ENCODE assay signal across 1 cellular context in the genomic region with DNA sequence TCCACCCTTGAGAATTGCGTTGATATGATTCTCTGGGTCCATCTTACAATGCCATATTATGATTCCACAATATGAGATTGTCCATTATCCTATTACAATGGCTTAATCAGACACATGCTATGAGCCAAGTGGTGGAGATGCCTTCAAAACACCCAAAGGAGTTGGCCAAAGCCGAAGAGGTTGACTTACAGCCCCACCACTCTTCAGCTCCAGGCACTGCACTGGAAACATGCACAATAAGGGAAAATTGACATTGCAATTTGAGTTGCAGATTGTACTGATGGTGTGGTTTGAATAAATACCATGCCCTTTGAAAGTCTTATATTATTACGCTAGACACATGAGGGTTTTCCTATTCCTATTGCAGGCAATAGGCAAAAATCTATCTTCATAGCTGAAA.
TF ChIP-seq lines count a peak whose summit lies in the region.

No MANE protein-coding gene starts in this region.

TF ChIP-seq in H1, 55 proteins besides CTCF, POLR2A, EP300 and RAD21:
- no peak for TF ChIP-seq SIX5 (IDR thresholded peaks at IDR 0.05; ENCODE audit: low read depth, low read length)
- TF ChIP-seq CHD2 (IDR thresholded peaks at IDR 0.05; ENCODE audit: low read length) = no peak
- TF ChIP-seq TCF12 (IDR thresholded peaks at IDR 0.05; ENCODE audit: low read depth, low read length) = no peak
- no peak for TF ChIP-seq KDM1A (IDR thresholded peaks at IDR 0.05; ENCODE audit: borderline replicate concordance, low read length)
- no peak for TF ChIP-seq RNF2 (IDR thresholded peaks at IDR 0.05; ENCODE audit: borderline replicate concordance, low read depth, low read length, missing control alignments, poor library complexity, severe bottlenecking)
- no peak for TF ChIP-seq RFX5 (IDR thresholded peaks at IDR 0.05; ENCODE audit: borderline replicate concordance, low read depth, low read length)
- no peak for TF ChIP-seq CREB1 (IDR thresholded peaks at IDR 0.05)
- no peak for TF ChIP-seq MAX (IDR thresholded peaks at IDR 0.05)
- no peak for TF ChIP-seq SUZ12 (IDR thresholded peaks at IDR 0.05; ENCODE audit: low read length)
- TF ChIP-seq CBX5 (IDR thresholded peaks at IDR 0.05; ENCODE audit: low read depth, low read length) = no peak
- TF ChIP-seq YY1 (IDR thresholded peaks at IDR 0.05; ENCODE audit: low read depth, low read length) = no peak
- TF ChIP-seq KDM5A (IDR thresholded peaks at IDR 0.05; ENCODE audit: low read length) = no peak
- TF ChIP-seq USF2 (IDR thresholded peaks at IDR 0.05; ENCODE audit: low read length) = no peak
- no peak for TF ChIP-seq BRCA1 (IDR thresholded peaks at IDR 0.05; ENCODE audit: low read depth, low read length)
